10 cellular contexts compared by ENCODE assay signal in genomic region chr5:172114875-172115422, GRCh38.
A peak's percentile ranks its signal among the peaks of the same experiment; 100 is the strongest.
DNase-seq lines count a peak whose midpoint lies in the region; ATAC-seq and TF ChIP-seq lines count a peak whose summit lies in the region.
"Had no signal": no experiment of that assay in that cellular context is flagged by ENCODE, and none has a peak within 500 bp of the region (broad histone marks: within the 10 kb centered on the region; RNA-seq: fewer than 3 reads in every experiment).

No MANE protein-coding gene starts in this region.

- peak; percentile 78 for DNase-seq in activated CD4-positive, alpha-beta T cell treated with anti-CD3 and anti-CD28 coated beads, Interleukin-2, amount 10 ng/mL, durations not matched to agents 7 days and 5 days
- peak; percentile 53 for DNase-seq in stimulated activated CD8-positive, alpha-beta memory T cell treated with anti-CD3 and anti-CD28 coated beads, Interleukin-12 subunit alpha, Interleukin-12 subunit beta, amount 100 ng/mL, for 1 hour (ENCODE audit: low read depth)
- DNase-seq in neural progenitor cell (ENCODE audit: low spot score) (no peak), iPS-NIHi7 (ENCODE audit: extremely low spot score) (no peak)

- H3K27ac Mint-ChIP-seq in activated CD4-positive, alpha-beta T cell treated with anti-CD3 and anti-CD28 coated beads, Interleukin-2, amount 10 ng/mL, durations not matched to agents 7 days and 5 days, result peak overlapping the region; percentile 98
- no peak overlapping the region for H3K27ac Mint-ChIP-seq in neural progenitor cell

- peak overlapping the region; percentile 84 for H3K27ac ChIP-seq in BLaER1
- H3K27ac ChIP-seq in gastroesophageal sphincter, result peak overlapping the region in 2 of 4 donors; percentile 22 to 26
- H3K27ac ChIP-seq in neural progenitor cell, result no peak overlapping the region
- H3K27ac ChIP-seq: ascending aorta, ovary had no signal

- no peaks in the 10 kb centered on the region for H3K9me3 ChIP-seq in BLaER1
- no peaks in the 10 kb centered on the region for H3K9me3 ChIP-seq in gastroesophageal sphincter
- no peaks in the 10 kb centered on the region for H3K9me3 ChIP-seq in neural progenitor cell (ENCODE audit: low read depth)
- H3K9me3 ChIP-seq: ascending aorta, ovary had no signal

- WGBS in gastroesophageal sphincter (ENCODE audit: low coverage in 1 of 2), 2 donors, result 61 to 65% methylated on average over 4 to 11 of the region's 16 CpGs

- no peaks in the 10 kb centered on the region for H3K27me3 ChIP-seq in BLaER1
- no peaks in the 10 kb centered on the region for H3K27me3 ChIP-seq in gastroesophageal sphincter
- no peaks in the 10 kb centered on the region for H3K27me3 ChIP-seq in neural progenitor cell
- H3K27me3 ChIP-seq: ascending aorta, ovary had no signal

- peaks cover 5% of the 10 kb centered on the region for H3F3A ChIP-seq in neural progenitor cell (ENCODE audit: low read depth)

- H3K4me2 ChIP-seq in BLaER1, result peak overlapping the region; percentile 87
- H3K4me2 ChIP-seq in neural progenitor cell, result no peak overlapping the region

- H3K4me3 ChIP-seq in BLaER1 (peak overlapping the region; percentile 57), gastroesophageal sphincter (no peak overlapping the region), neural progenitor cell (no peak overlapping the region)
- H3K4me3 ChIP-seq: ascending aorta, ovary had no signal

- H3K4me1 Mint-ChIP-seq in activated CD4-positive, alpha-beta T cell treated with anti-CD3 and anti-CD28 coated beads, Interleukin-2, amount 10 ng/mL, durations not matched to agents 7 days and 5 days, result peaks cover 80% of the 10 kb centered on the region
- H3K4me1 Mint-ChIP-seq in neural progenitor cell, result peaks cover 12% of the 10 kb centered on the region

- H3K4me3 Mint-ChIP-seq in activated CD4-positive, alpha-beta T cell treated with anti-CD3 and anti-CD28 coated beads, Interleukin-2, amount 10 ng/mL, durations not matched to agents 7 days and 5 days, result peak overlapping the region; percentile 68
- no peak overlapping the region for H3K4me3 Mint-ChIP-seq in neural progenitor cell

- TF ChIP-seq EP300 in gastroesophageal sphincter (IDR thresholded peaks at IDR 0.05), result no peak

- peaks cover 42% of the 10 kb centered on the region for H3K36me3 ChIP-seq in BLaER1
- peaks cover 0 to 25% of the 10 kb centered on the region in 2 donors for H3K36me3 ChIP-seq in gastroesophageal sphincter
- no peaks in the 10 kb centered on the region for H3K36me3 ChIP-seq in neural progenitor cell
- H3K36me3 ChIP-seq: ovary had no signal

- H3K36me3 Mint-ChIP-seq in activated CD4-positive, alpha-beta T cell treated with anti-CD3 and anti-CD28 coated beads, Interleukin-2, amount 10 ng/mL, durations not matched to agents 7 days and 5 days (ENCODE audit: low read depth), result peaks cover 72% of the 10 kb centered on the region
- peaks cover 3% of the 10 kb centered on the region for H3K36me3 Mint-ChIP-seq in neural progenitor cell

- no peaks in the 10 kb centered on the region for H3K79me2 ChIP-seq in neural progenitor cell (ENCODE audit: low read depth)

- H3K9me3 Mint-ChIP-seq in activated CD4-positive, alpha-beta T cell treated with anti-CD3 and anti-CD28 coated beads, Interleukin-2, amount 10 ng/mL, durations not matched to agents 7 days and 5 days, result peaks cover 2% of the 10 kb centered on the region
- H3K9me3 Mint-ChIP-seq in neural progenitor cell, result no peaks in the 10 kb centered on the region

- POLR2A ChIA-PET in activated CD4-positive, alpha-beta T cell treated with anti-CD3 and anti-CD28 coated beads, Interleukin-2, amount 10 ng/mL, durations not matched to agents 7 days and 5 days (lab: Charles Lee), result interaction anchor here (0.6 kb wide), 1 partner anchor 64 kb away, joined by 3 read pairs; no protein-coding TSS in a partner anchor

- no peaks in the 10 kb centered on the region for H3K27me3 Mint-ChIP-seq in activated CD4-positive, alpha-beta T cell treated with anti-CD3 and anti-CD28 coated beads, Interleukin-2, amount 10 ng/mL, durations not matched to agents 7 days and 5 days
- H3K27me3 Mint-ChIP-seq in neural progenitor cell (ENCODE audit: insufficient read depth, low read depth), result peaks cover 5% of the 10 kb centered on the region

- ATAC-seq in GM19468 (IDR thresholded peaks at IDR 0.05; ENCODE audit: extremely low read depth, unreplicated experiment), result peak; percentile 23
- peak; percentile 61 for ATAC-seq in HG03520 (IDR thresholded peaks at IDR 0.05; ENCODE audit: unreplicated experiment)
- ATAC-seq in gastroesophageal sphincter, result peak; percentile 29

- H4K20me1 ChIP-seq in BLaER1 (peaks cover 40% of the 10 kb centered on the region), neural progenitor cell (ENCODE audit: low read depth) (no peaks in the 10 kb centered on the region)

- H3K4me1 ChIP-seq in BLaER1 (peaks cover 93% of the 10 kb centered on the region), gastroesophageal sphincter (peaks cover 0 to 32% (median 14%) of the 10 kb centered on the region in 3 donors), neural progenitor cell (peaks cover 10% of the 10 kb centered on the region)

- H3K9ac ChIP-seq in BLaER1 (peak overlapping the region; percentile 60; the same call in 1 of the 2 replicates), neural progenitor cell (no peak overlapping the region)

- no peak for TF ChIP-seq POLR2A in gastroesophageal sphincter (IDR thresholded peaks at IDR 0.05)

- CTCF ChIA-PET in activated CD4-positive, alpha-beta T cell treated with anti-CD3 and anti-CD28 coated beads, Interleukin-2, amount 10 ng/mL, durations not matched to agents 7 days and 5 days (lab: Charles Lee), result interaction anchor here (0.6 to 2.6 kb wide), 8 partner anchors 11 to 109 kb away, joined by 3 to 20 read pairs (median 4); no protein-coding TSS in a partner anchor

- TF ChIP-seq CTCF in gastroesophageal sphincter (IDR thresholded peaks at IDR 0.05) (no peak), neural progenitor cell (IDR thresholded peaks at IDR 0.05) (no peak)

- no peak overlapping the region for H2AFZ ChIP-seq in neural progenitor cell (replicated peaks)

Comparison
In these comparisons a context has a peak if more than half of its experiments do, and no peak if none do; other contexts are left out.
1. DNase-seq: peak in activated CD4-positive, alpha-beta T cell treated with anti-CD3 and anti-CD28 coated beads, Interleukin-2, amount 10 ng/mL, durations not matched to agents 7 days and 5 days (single experiment) and stimulated activated CD8-positive, alpha-beta memory T cell treated with anti-CD3 and anti-CD28 coated beads, Interleukin-12 subunit alpha, Interleukin-12 subunit beta, amount 100 ng/mL, for 1 hour (single experiment); none in neural progenitor cell (single experiment) and iPS-NIHi7 (single experiment).
2. Peak in every context shown above with its lines, with median percentiles within 50 percentile points of each other: ATAC-seq.